ENCODE assay signal across 31 cellular contexts in the genomic region with DNA sequence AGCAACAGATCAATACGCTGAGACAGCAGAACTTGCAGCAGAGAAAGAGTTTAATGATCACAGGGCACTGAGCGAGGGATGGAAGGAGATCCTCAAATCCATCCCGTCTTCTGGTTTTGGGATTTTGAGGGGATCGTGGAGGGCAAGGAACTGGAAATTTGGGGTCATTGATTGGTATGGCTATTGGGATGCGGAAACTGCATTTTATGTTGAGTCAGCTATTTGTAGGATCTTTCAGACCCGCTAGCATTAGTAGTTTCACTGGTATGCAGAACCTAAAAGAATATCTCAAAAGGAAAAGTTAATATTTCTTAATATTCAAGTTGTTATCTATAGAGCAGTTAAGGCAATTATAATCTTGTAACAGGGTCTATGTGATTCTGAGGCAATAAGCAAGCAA.
"Had no signal": no experiment of that assay in that cellular context is flagged by ENCODE, and none has a peak within 500 bp of the region (broad histone marks: within the 10 kb centered on the region; RNA-seq: fewer than 3 reads in every experiment).

No MANE protein-coding gene starts in this region.

- H3K4me3 ChIP-seq: neural progenitor cell, ovary, psoas muscle, skin epidermis, smooth muscle cell, spleen, suprapubic skin, testis, tibial artery, transverse colon, upper lobe of right lung, uterus had no signal

- H3K4me1 Mint-ChIP-seq: natural killer cell; nephron; neural progenitor cell; stimulated activated memory B cell treated with anti-CD40 and anti-IgM and Interleukin-4, amounts not matched to agents 10 μg/mL and 1 μg/mL and 100 μg/mL, for 72 hours; stimulated activated naive CD8-positive, alpha-beta T cell treated with anti-CD3 and anti-CD28 coated beads, Interleukin-15, amount 100 ng/mL, for 72 hours had no signal

- H3K9me3 ChIP-seq: ovary, psoas muscle, suprapubic skin, testis, tibial artery, transverse colon, upper lobe of right lung, uterus had no signal

- H3K27me3 ChIP-seq: neural progenitor cell, ovary, spleen, suprapubic skin, testis, tibial artery, transverse colon, upper lobe of right lung, uterus had no signal

- H3K4me1 ChIP-seq: neural progenitor cell, parathyroid adenoma, psoas muscle, spleen, suprapubic skin, testis, tibial artery, transverse colon, upper lobe of right lung, uterus had no signal

- H3K9ac ChIP-seq: neural progenitor cell, parathyroid adenoma had no signal

- H3K27me3 Mint-ChIP-seq: stimulated activated memory B cell treated with anti-CD40 and anti-IgM and Interleukin-4, amounts not matched to agents 10 μg/mL and 1 μg/mL and 100 μg/mL, for 72 hours; stimulated activated naive CD8-positive, alpha-beta T cell treated with anti-CD3 and anti-CD28 coated beads, Interleukin-15, amount 100 ng/mL, for 72 hours had no signal

- H3K36me3 Mint-ChIP-seq: natural killer cell; neural progenitor cell; stimulated activated memory B cell treated with anti-CD40 and anti-IgM and Interleukin-4, amounts not matched to agents 10 μg/mL and 1 μg/mL and 100 μg/mL, for 72 hours; type B pancreatic cell had no signal

- DNase-seq: natural killer cell; occipital lobe; ovary; posterior cingulate gyrus; psoas muscle; right cardiac atrium; spleen; stimulated activated CD4-positive, alpha-beta T cell treated with anti-CD3 and anti-CD28 coated beads, Interleukin-12 subunit alpha, Interleukin-12 subunit beta, amount 100 ng/mL, for 4 hours; stimulated activated CD4-positive, alpha-beta T cell treated with anti-CD3 and anti-CD28 coated beads, Interleukin-1b, Interleukin-23, amount 100 ng/mL, for 48 hours; stimulated activated CD4-positive, alpha-beta T cell treated with anti-CD3 and anti-CD28 coated beads, Interleukin-4, amount 100 ng/mL, for 1 hour; stimulated activated CD4-positive, alpha-beta T cell treated with anti-CD3 and anti-CD28 coated beads, Interleukin-4, amount 100 ng/mL, for 4 hours; stimulated activated CD8-positive, alpha-beta memory T cell treated with anti-CD3 and anti-CD28 coated beads, Interleukin-4, amount 100 ng/mL, for 48 hours; stimulated activated naive CD4-positive, alpha-beta T cell; stimulated activated naive CD8-positive, alpha-beta T cell treated with anti-CD3 and anti-CD28 coated beads, Interleukin-15, amount 100 ng/mL, for 72 hours; stimulated activated naive CD8-positive, alpha-beta T cell treated with anti-CD3 and anti-CD28 coated beads, Interleukin-15, Interleukin-2, amounts not matched to agents 100 U/mL and 50 U/mL, for 24 hours; substantia nigra; testis; tibial artery; transverse colon; upper lobe of right lung; uterus had no signal

- H3K4me2 ChIP-seq: neural progenitor cell, smooth muscle cell had no signal

- H3K4me3 Mint-ChIP-seq: natural killer cell; nephron; neural progenitor cell; stimulated activated memory B cell treated with anti-CD40 and anti-IgM and Interleukin-4, amounts not matched to agents 10 μg/mL and 1 μg/mL and 100 μg/mL, for 72 hours; stimulated activated naive CD8-positive, alpha-beta T cell treated with anti-CD3 and anti-CD28 coated beads, Interleukin-15, amount 100 ng/mL, for 72 hours; type B pancreatic cell had no signal

- H3K79me2 ChIP-seq: parathyroid adenoma had no signal

- ATAC-seq: natural killer cell; psoas muscle; right cardiac atrium; sciatic nerve; stimulated activated memory B cell treated with anti-CD40 and anti-IgM and Interleukin-4, amounts not matched to agents 10 μg/mL and 1 μg/mL and 100 μg/mL, for 72 hours; stimulated activated naive CD8-positive, alpha-beta T cell treated with anti-CD3 and anti-CD28 coated beads, Interleukin-15, amount 100 ng/mL, for 72 hours; stimulated activated naive CD8-positive, alpha-beta T cell treated with anti-CD3 and anti-CD28 coated beads, Interleukin-15, Interleukin-2, amounts not matched to agents 100 U/mL and 50 U/mL, for 24 hours; upper lobe of right lung had no signal

- H3K9me3 Mint-ChIP-seq: nephron, type B pancreatic cell had no signal

- H3K27ac ChIP-seq: neural progenitor cell, ovary, parathyroid adenoma, psoas muscle, skin epidermis, spleen, suprapubic skin, testis, tibial artery, transverse colon, upper lobe of right lung, uterus had no signal

- H2AFZ ChIP-seq: neural progenitor cell, parathyroid adenoma had no signal

- H3K27ac Mint-ChIP-seq: natural killer cell; nephron; neural progenitor cell; progenitor cell of endocrine pancreas; stimulated activated memory B cell treated with anti-CD40 and anti-IgM and Interleukin-4, amounts not matched to agents 10 μg/mL and 1 μg/mL and 100 μg/mL, for 72 hours; stimulated activated naive CD8-positive, alpha-beta T cell treated with anti-CD3 and anti-CD28 coated beads, Interleukin-15, amount 100 ng/mL, for 72 hours; type B pancreatic cell had no signal

- H3K36me3 ChIP-seq: neural progenitor cell, ovary, spleen, suprapubic skin, tibial artery, transverse colon, upper lobe of right lung, uterus had no signal
